1 cellular context compared by ENCODE assay signal in the genomic region with DNA sequence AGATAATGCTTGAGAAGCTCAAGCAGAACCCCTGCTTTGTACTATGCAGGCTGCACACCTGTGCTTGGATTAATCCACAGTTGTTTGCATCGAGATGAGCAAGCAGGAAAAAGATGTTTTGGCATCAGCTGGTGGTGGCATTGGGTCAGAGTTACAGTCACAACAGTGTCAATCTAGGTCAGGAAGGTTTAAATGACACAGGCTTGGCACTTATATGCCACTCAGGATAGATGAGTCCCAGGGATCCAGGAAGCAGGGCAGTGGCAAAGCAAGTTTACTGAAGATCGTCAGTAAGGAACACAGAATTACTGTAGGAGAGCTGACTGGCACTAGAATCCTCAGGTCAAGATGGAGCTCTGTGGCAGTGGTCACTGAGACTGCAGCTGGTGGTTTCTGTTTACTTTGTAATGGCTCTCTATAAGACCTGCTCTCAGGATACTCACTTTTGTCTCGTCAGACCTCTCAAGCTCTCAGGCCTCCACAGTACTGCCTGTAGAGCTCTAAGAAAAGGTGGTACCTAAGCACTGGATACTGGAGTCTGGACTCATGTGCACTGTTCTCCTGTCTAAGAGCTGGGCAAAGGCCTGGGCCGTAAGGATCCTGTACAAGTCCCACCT.
TF ChIP-seq lines count a peak whose summit lies in the region.

No MANE protein-coding gene starts in this region.

TF ChIP-seq in WTC11, 78 proteins besides CTCF, POLR2A, EP300 and RAD21 (continued from another document):
- TF ChIP-seq, protein P1, sequence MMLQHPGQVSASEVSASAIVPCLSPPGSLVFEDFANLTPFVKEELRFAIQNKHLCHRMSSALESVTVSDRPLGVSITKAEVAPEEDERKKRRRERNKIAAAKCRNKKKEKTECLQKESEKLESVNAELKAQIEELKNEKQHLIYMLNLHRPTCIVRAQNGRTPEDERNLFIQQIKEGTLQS (CRISPR knock-in tag; conservative IDR thresholded peaks at IDR 0.05) = no peak
